Comparison of ENCODE assay signal across 8 cellular contexts in genomic region chr22:45308624-45309421, GRCh38. TPM values are rescaled to one million over a fixed set of nuclear protein-coding genes. Genes with fewer than 3 reads are reported as not detected.
DNase-seq lines count a peak whose midpoint lies in the region; ATAC-seq, FAIRE-seq and TF ChIP-seq lines count a peak whose summit lies in the region.

No MANE protein-coding gene starts in this region.

- H3K27ac ChIP-seq in HUES48 (ENCODE audit: low read depth, low read length) (peak overlapping the region; percentile 79), kidney (ENCODE audit: low read depth in 2 of 2, low read length in 2 of 2) (peak overlapping the region; percentile 20 to 57), stomach smooth muscle (ENCODE audit: low read length) (peak overlapping the region; percentile 58)

- peak overlapping the region; percentile 87 for H3K4me3 Mint-ChIP-seq in activated naive CD8-positive, alpha-beta T cell treated with anti-CD3 and anti-CD28 coated beads, Interleukin-2, amount 50 U/mL, for 24 hours

- no peak for FAIRE-seq in kidney (lab: Jason Lieb, UNC)

- intact Hi-C loops in kidney (cut with DNase I): no loop called here

- H3K36me3 ChIP-seq in HUES48 (ENCODE audit: control insufficient read depth, insufficient read depth, low read length): no peaks in the 10 kb centered on the region; the same call in 1 of the 2 replicates
- H3K36me3 ChIP-seq in kidney (ENCODE audit: control insufficient read depth in 1 of 2, insufficient read depth in 2 of 2, low read length in 2 of 2): no peaks in the 10 kb centered on the region
- no peaks in the 10 kb centered on the region for H3K36me3 ChIP-seq in stomach smooth muscle (ENCODE audit: control insufficient read depth in 2 of 2, insufficient read depth in 2 of 2, low read length in 2 of 2)

- no peak for DNase-seq in AG10803 (ENCODE audit: low read depth)
- peak; percentile 28 for DNase-seq in activated naive CD8-positive, alpha-beta T cell treated with anti-CD3 and anti-CD28 coated beads, Interleukin-2, amount 50 U/mL, for 24 hours
- DNase-seq in kidney: peak; percentile 77
- no peak for DNase-seq in hepatic stellate cell (ENCODE audit: low spot score)
- DNase-seq in NCI-H524 (lab: John Stamatoyannopoulos, UW): no peak

- H3K9me3 Mint-ChIP-seq in activated naive CD8-positive, alpha-beta T cell treated with anti-CD3 and anti-CD28 coated beads, Interleukin-2, amount 50 U/mL, for 24 hours: no peaks in the 10 kb centered on the region

- H3K4me1 ChIP-seq in HUES48 (ENCODE audit: control insufficient read depth, insufficient read depth, low read length) (peaks cover 11% of the 10 kb centered on the region), kidney (ENCODE audit: control insufficient read depth in 1 of 2, insufficient read depth in 1 of 2, low read depth in 1 of 2, low read length in 2 of 2) (peaks cover 7 to 10% of the 10 kb centered on the region in 2 donors), stomach smooth muscle (ENCODE audit: control insufficient read depth, insufficient read depth, low read length) (peaks cover 27% of the 10 kb centered on the region)

- H3K27me3 Mint-ChIP-seq in activated naive CD8-positive, alpha-beta T cell treated with anti-CD3 and anti-CD28 coated beads, Interleukin-2, amount 50 U/mL, for 24 hours: no peaks in the 10 kb centered on the region

- TF ChIP-seq CTCF in AG10803 (conservative IDR thresholded peaks at IDR 0.05; ENCODE audit: low read length) (no peak), kidney (IDR thresholded peaks at IDR 0.05; ENCODE audit: borderline replicate concordance, extremely low read depth, insufficient read depth) (no peak)

- peak overlapping the region; percentile 67 for H3K4me3 ChIP-seq in AG10803 (ENCODE audit: low read length)
- H3K4me3 ChIP-seq in HUES48 (ENCODE audit: low read depth, low read length): peak overlapping the region; percentile 62
- H3K4me3 ChIP-seq in kidney (ENCODE audit: low read length in 2 of 2): peak overlapping the region; percentile 77 to 80
- peak overlapping the region; percentile 83 to 90 for H3K4me3 ChIP-seq in stomach smooth muscle (ENCODE audit: low read length in 2 of 2)

- H3K9me3 ChIP-seq in HUES48 (ENCODE audit: control insufficient read depth, insufficient read depth, low read length) (no peaks in the 10 kb centered on the region), kidney (ENCODE audit: control insufficient read depth in 1 of 2, low read length in 2 of 2) (no peaks in the 10 kb centered on the region), stomach smooth muscle (ENCODE audit: control insufficient read depth in 2 of 2, low read length in 2 of 2) (no peaks in the 10 kb centered on the region)

- ATAC-seq in activated naive CD8-positive, alpha-beta T cell treated with anti-CD3 and anti-CD28 coated beads, Interleukin-2, amount 50 U/mL, for 24 hours: no peak
- ATAC-seq in GM21423 (IDR thresholded peaks at IDR 0.05; ENCODE audit: unreplicated experiment): no peak

- H3K27ac Mint-ChIP-seq in activated naive CD8-positive, alpha-beta T cell treated with anti-CD3 and anti-CD28 coated beads, Interleukin-2, amount 50 U/mL, for 24 hours: peak overlapping the region; percentile 94

- no peaks in the 10 kb centered on the region for H3K27me3 ChIP-seq in HUES48 (ENCODE audit: control insufficient read depth, insufficient read depth, low read length)
- no peaks in the 10 kb centered on the region for H3K27me3 ChIP-seq in stomach smooth muscle (ENCODE audit: control insufficient read depth in 1 of 2, insufficient read depth in 2 of 2, low read length in 2 of 2)

- peaks cover 42% of the 10 kb centered on the region for H3K4me1 Mint-ChIP-seq in activated naive CD8-positive, alpha-beta T cell treated with anti-CD3 and anti-CD28 coated beads, Interleukin-2, amount 50 U/mL, for 24 hours

- peaks cover 2% of the 10 kb centered on the region for H3K36me3 Mint-ChIP-seq in activated naive CD8-positive, alpha-beta T cell treated with anti-CD3 and anti-CD28 coated beads, Interleukin-2, amount 50 U/mL, for 24 hours (ENCODE audit: low read depth)

- H3K9ac ChIP-seq in HUES48 (ENCODE audit: low read depth, low read length) (peak overlapping the region; percentile 63), kidney (ENCODE audit: low read length in 2 of 2) (peak overlapping the region in 1 of 2 donors; percentile 82), stomach smooth muscle (ENCODE audit: low read length in 2 of 2) (peak overlapping the region; percentile 82 to 86)

RNA-seq across cellular contexts. Expression of gene FAM118A, which starts 0.9 kb away (rescaled TPM):
- 13.0 TPM for total RNA-seq in kidney
- 5.7 TPM for polyA plus RNA-seq in kidney (ENCODE audit: insufficient read depth, low read depth, low replicate concordance)

RNA-seq across cellular contexts. Expression of gene UPK3A, which starts 24.1 kb away (rescaled TPM):
- not detected for total RNA-seq in kidney
- polyA plus RNA-seq in kidney (ENCODE audit: insufficient read depth, low read depth, low replicate concordance): not detected

Comparison
In these comparisons a context has a peak if more than half of its experiments do, and no peak if none do; other contexts are left out.
1. DNase-seq: peak in activated naive CD8-positive, alpha-beta T cell treated with anti-CD3 and anti-CD28 coated beads, Interleukin-2, amount 50 U/mL, for 24 hours (single experiment) and kidney (single experiment); none in AG10803 (single experiment), hepatic stellate cell (single experiment) and NCI-H524 (0 of 2).
2. Peak in every context shown above with its lines, with median percentiles within 50 percentile points of each other: H3K4me3 ChIP-seq and H3K27ac ChIP-seq.